Comparison of ENCODE assay signal across 30 cellular contexts in genomic region chr6:44742828-44743372, GRCh38.
"Had no signal": no experiment of that assay in that cellular context is flagged by ENCODE, and none has a peak within 500 bp of the region (broad histone marks: within the 10 kb centered on the region; RNA-seq: fewer than 3 reads in every experiment).

No MANE protein-coding gene starts in this region.

- H3K4me3 ChIP-seq: breast epithelium, SK-N-MC had no signal

- DNase-seq: activated B cell treated with CpG ODN at 0.5 μM for 24 hours; activated CD4-positive, alpha-beta T cell treated with anti-CD3 and anti-CD28 coated beads for 1 hour; activated CD4-positive, alpha-beta T cell treated with anti-CD3 and anti-CD28 coated beads, Interleukin-2, amount 10 ng/mL, durations not matched to agents 24 days and 14 days; activated CD4-positive, alpha-beta T cell treated with anti-CD3 and anti-CD28 coated beads, Interleukin-2, amount 50 U/mL, for 48 hours; activated CD8-positive, alpha-beta memory T cell treated with anti-CD3 and anti-CD28 coated beads, Interleukin-2, amount 10 ng/mL, durations not matched to agents 7 days and 5 days; activated effector memory CD4-positive, alpha-beta T cell treated with Interleukin-2 at 50 U/mL for 16 hours; activated naive CD4-positive, alpha-beta T cell; activated T-cell treated with anti-CD3 and anti-CD28 coated beads, Interleukin-2, amount 50 U/mL, for 24 hours; aorta; Kasumi-1; KBM-7; NCI-H146; NCI-H187 treated with DMSO at 0.1 percent for 48 hours; NCI-H2081 treated with DMSO at 0.1 percent for 48 hours; NCI-H2171; NCI-H2227 treated with DMSO at 0.1 percent for 48 hours; NCI-H446 treated with DMSO at 0.1 percent for 48 hours; NCI-H524 treated with DMSO at 0.1 percent for 48 hours; NCI-H748 treated with DMSO at 0.1 percent for 48 hours; OCI-M1; RPMI8226; T-cell; T-helper 2 cell; T1000 had no signal

- ATAC-seq: activated CD8-positive, alpha-beta memory T cell treated with anti-CD3 and anti-CD28 coated beads, Interleukin-2, amount 10 ng/mL, durations not matched to agents 7 days and 5 days; Panc1; Right ventricle myocardium inferior; T-cell had no signal

- H3K36me3 ChIP-seq: breast epithelium had no signal

- H3K4me1 ChIP-seq: breast epithelium had no signal

- H3K9me3 Mint-ChIP-seq: activated CD4-positive, alpha-beta T cell treated with anti-CD3 and anti-CD28 coated beads, Interleukin-2, amount 10 ng/mL, durations not matched to agents 24 days and 14 days; activated naive CD4-positive, alpha-beta T cell treated with anti-CD3 and anti-CD28 coated beads, Interleukin-2, amount 50 U/mL, for 24 hours; activated T-helper 1 cell treated with anti-CD3 and anti-CD28 coated beads, Interleukin-12 subunit alpha, Interleukin-12 subunit beta, Interleukin-2, Interleukin-4 antibody, amounts not matched to agents 30 ng/mL and 10 ng/mL and 1 ng/mL, durations not matched to agents 14 hours and 24 hours and 36 hours had no signal

- H3K36me3 Mint-ChIP-seq: activated naive CD4-positive, alpha-beta T cell treated with anti-CD3 and anti-CD28 coated beads, Interleukin-2, amount 50 U/mL, for 24 hours; T-cell had no signal

- H3K27me3 Mint-ChIP-seq: activated B cell treated with CpG ODN at 0.5 μM for 24 hours; activated CD4-positive, alpha-beta T cell treated with anti-CD3 and anti-CD28 coated beads, Interleukin-2, amount 10 ng/mL, durations not matched to agents 24 days and 14 days; activated CD8-positive, alpha-beta memory T cell treated with anti-CD3 and anti-CD28 coated beads, Interleukin-2, amount 10 ng/mL, durations not matched to agents 7 days and 5 days; activated naive CD4-positive, alpha-beta T cell treated with anti-CD3 and anti-CD28 coated beads, Interleukin-2, amount 50 U/mL, for 24 hours had no signal

- H3K27ac ChIP-seq: breast epithelium, SK-N-MC had no signal

- H3K9me3 ChIP-seq: breast epithelium had no signal

- H3K4me3 Mint-ChIP-seq: activated B cell treated with CpG ODN at 0.5 μM for 24 hours; activated CD4-positive, alpha-beta T cell treated with anti-CD3 and anti-CD28 coated beads, Interleukin-2, amount 10 ng/mL, durations not matched to agents 24 days and 14 days; activated CD8-positive, alpha-beta memory T cell treated with anti-CD3 and anti-CD28 coated beads, Interleukin-2, amount 10 ng/mL, durations not matched to agents 7 days and 5 days; activated naive CD4-positive, alpha-beta T cell treated with anti-CD3 and anti-CD28 coated beads, Interleukin-2, amount 50 U/mL, for 24 hours; activated T-cell treated with anti-CD3 and anti-CD28 coated beads, Interleukin-2, amount 50 U/mL, for 24 hours; activated T-helper 1 cell treated with anti-CD3 and anti-CD28 coated beads, Interleukin-12 subunit alpha, Interleukin-12 subunit beta, Interleukin-2, Interleukin-4 antibody, amounts not matched to agents 30 ng/mL and 10 ng/mL and 1 ng/mL, durations not matched to agents 14 hours and 24 hours and 36 hours; T-cell had no signal

- H3K4me1 Mint-ChIP-seq: activated CD8-positive, alpha-beta memory T cell treated with anti-CD3 and anti-CD28 coated beads, Interleukin-2, amount 10 ng/mL, durations not matched to agents 7 days and 5 days; activated naive CD4-positive, alpha-beta T cell treated with anti-CD3 and anti-CD28 coated beads, Interleukin-2, amount 50 U/mL, for 24 hours; T-cell had no signal

- H3K27ac Mint-ChIP-seq: activated B cell treated with CpG ODN at 0.5 μM for 24 hours; activated CD4-positive, alpha-beta T cell treated with anti-CD3 and anti-CD28 coated beads, Interleukin-2, amount 10 ng/mL, durations not matched to agents 24 days and 14 days; activated CD8-positive, alpha-beta memory T cell treated with anti-CD3 and anti-CD28 coated beads, Interleukin-2, amount 10 ng/mL, durations not matched to agents 7 days and 5 days; activated naive CD4-positive, alpha-beta T cell treated with anti-CD3 and anti-CD28 coated beads, Interleukin-2, amount 50 U/mL, for 24 hours; activated T-cell treated with anti-CD3 and anti-CD28 coated beads, Interleukin-2, amount 50 U/mL, for 24 hours; activated T-helper 1 cell treated with anti-CD3 and anti-CD28 coated beads, Interleukin-12 subunit alpha, Interleukin-12 subunit beta, Interleukin-2, Interleukin-4 antibody, amounts not matched to agents 30 ng/mL and 10 ng/mL and 1 ng/mL, durations not matched to agents 14 hours and 24 hours and 36 hours; T-cell had no signal

- H3K27me3 ChIP-seq: breast epithelium had no signal
